14 cellular contexts compared by ENCODE assay signal in the genomic region with DNA sequence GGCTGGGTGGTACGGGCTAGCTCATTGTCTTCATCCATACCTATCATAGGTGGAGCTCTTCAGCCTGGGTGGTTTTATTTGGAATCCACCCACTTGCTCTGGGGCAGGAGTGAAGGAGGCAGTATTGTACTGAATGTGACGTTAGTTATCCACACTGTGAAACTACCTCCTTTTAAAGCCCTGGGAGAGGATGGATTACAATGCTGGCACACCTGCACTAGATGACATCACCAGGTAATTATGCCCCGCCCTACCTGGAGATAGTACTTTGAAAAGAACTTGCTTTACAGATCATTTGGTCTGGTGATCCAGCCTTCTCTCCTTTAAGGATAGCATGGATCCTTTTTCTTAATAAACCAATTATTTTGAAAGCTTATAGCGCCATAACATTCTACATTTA.
DNase-seq lines count a peak whose midpoint lies in the region; ATAC-seq and TF ChIP-seq lines count a peak whose summit lies in the region.
"Had no signal": no experiment of that assay in that cellular context is flagged by ENCODE, and none has a peak within 500 bp of the region (broad histone marks: within the 10 kb centered on the region; RNA-seq: fewer than 3 reads in every experiment).

No MANE protein-coding gene starts in this region.

- H4K20me1 ChIP-seq in smooth muscle cell (ENCODE audit: low read depth) = no peaks in the 10 kb centered on the region

- peaks cover 23% of the 10 kb centered on the region for H3K4me1 ChIP-seq in smooth muscle cell (ENCODE audit: low read depth)

- H3K36me3 ChIP-seq in smooth muscle cell (ENCODE audit: low read depth) = no peaks in the 10 kb centered on the region
- H3K36me3 ChIP-seq: esophagus muscularis mucosa, left ventricle myocardium inferior had no signal

- H3F3A ChIP-seq in smooth muscle cell (ENCODE audit: low read depth) = no peaks in the 10 kb centered on the region

- no peak for ATAC-seq in GM18909 (IDR thresholded peaks at IDR 0.05; ENCODE audit: poor library complexity, unreplicated experiment)

- H3K4me3 ChIP-seq in epithelial cell of esophagus (ENCODE audit: low read length) (no peak overlapping the region), smooth muscle cell (no peak overlapping the region)
- H3K4me3 ChIP-seq: esophagus muscularis mucosa, GM23248, left ventricle myocardium inferior had no signal

- 80% methylated on average over 4 of the region's 4 CpGs for WGBS in smooth muscle cell (ENCODE audit: low lambda C conversion rate)

- H3K27ac ChIP-seq in smooth muscle cell (ENCODE audit: low read depth) = peak overlapping the region; percentile 81
- H3K27ac ChIP-seq: C4-2B, esophagus muscularis mucosa, GM23248, left ventricle myocardium inferior had no signal

- DNase-seq in HPDE6-E6E7 (ENCODE audit: extremely low spot score) (peak; percentile 77), NCI-H345 (lab: John Stamatoyannopoulos, UW) (peak; percentile 61), epithelial cell of esophagus (ENCODE audit: low read depth) (peak; percentile 97), smooth muscle cell (lab: John Stamatoyannopoulos, UW; ENCODE audit: unreplicated experiment) (no peak), KG1 (lab: John Stamatoyannopoulos, UW) (no peak), 8988T (no peak)
- DNase-seq: activated CD4-positive, alpha-beta T cell treated with anti-CD3 and anti-CD28 coated beads for 48 hours; activated T-cell treated with anti-CD3 and anti-CD28 coated beads, Interleukin-2, amount 50 U/mL, for 48 hours; cerebellar nuclear complex; GM23248; left ventricle myocardium inferior had no signal

- H2AFZ ChIP-seq in smooth muscle cell (ENCODE audit: low read depth) = no peak overlapping the region
- H2AFZ ChIP-seq: GM23248 had no signal

- H3K79me2 ChIP-seq in smooth muscle cell (ENCODE audit: low read depth) = no peaks in the 10 kb centered on the region

- no peaks in the 10 kb centered on the region for H3K27me3 ChIP-seq in smooth muscle cell (ENCODE audit: low read depth)

- H3K9me3 ChIP-seq in smooth muscle cell (replicated peaks; ENCODE audit: low read depth) = no peaks in the 10 kb centered on the region
- H3K9me3 ChIP-seq: left ventricle myocardium inferior had no signal

- H3K4me2 ChIP-seq in smooth muscle cell = no peak overlapping the region

- TF ChIP-seq CTCF in epithelial cell of esophagus (IDR thresholded peaks at IDR 0.05; ENCODE audit: insufficient read depth, low read depth, low read length, missing control alignments) = no peak
- no peak for TF ChIP-seq CTCF in smooth muscle cell (IDR thresholded peaks at IDR 0.05; ENCODE audit: borderline replicate concordance, insufficient read depth, poor library complexity, severe bottlenecking)

- no peak overlapping the region for H3K9ac ChIP-seq in smooth muscle cell (ENCODE audit: low read depth)
- H3K9ac ChIP-seq: GM23248 had no signal

Comparison
In these comparisons a context has a peak if more than half of its experiments do, and no peak if none do; other contexts are left out.
1. DNase-seq: peak in HPDE6-E6E7 (single experiment), NCI-H345 (single experiment) and epithelial cell of esophagus (single experiment); none in smooth muscle cell (single experiment), KG1 (single experiment) and 8988T (single experiment).